ENCODE assay signal across 8 cellular contexts in genomic region chr9:34957492-34958410, GRCh38. TPM values are rescaled to one million over a fixed set of nuclear protein-coding genes. Genes with fewer than 3 reads are reported as not detected.
DNase-seq lines count a peak whose midpoint lies in the region; ATAC-seq, FAIRE-seq and TF ChIP-seq lines count a peak whose summit lies in the region.

Gene PHF24 (plus strand): TSS chr9:34958285. CDS start chr9:34971299, 13,014 bp downstream.

- no peak for TF ChIP-seq EP300 in A549 (IDR thresholded peaks at IDR 0.05)

- H2AFZ ChIP-seq in GM23248: no peak within 1 kb of the TSS

- DNase-seq in A549 (ENCODE audit: low read depth in 1 of 2, low spot score in 1 of 2): no peak
- DNase-seq in GM23248: peak; percentile 62
- DNase-seq in activated CD8-positive, alpha-beta T cell treated with anti-CD3 and anti-CD28 coated beads for 36 hours: peak; percentile 32
- peak; percentile 36 to 37 for DNase-seq in frontal cortex (ENCODE audit: low spot score in 2 of 2)
- DNase-seq in pancreas: peak in 2 of 6 donors; percentile 54 to 72
- no peak for DNase-seq in effector CD8-positive, alpha-beta T cell (lab: John Stamatoyannopoulos, UW)
- DNase-seq in RKO (ENCODE audit: low spot score): no peak

- H3K4me3 ChIP-seq in A549 (peak within 1 kb of the TSS; percentile 55), GM23248 (peak within 1 kb of the TSS; percentile 59), pancreas (peak within 1 kb of the TSS; percentile 15 to 46 (median 36))

- H3K9me3 ChIP-seq in A549 (no peaks in the 10 kb centered on the region), GM23248 (ENCODE audit: low read depth) (no peaks in the 10 kb centered on the region), pancreas (no peaks in the 10 kb centered on the region)

- FAIRE-seq in A549 (lab: Jason Lieb, UNC) (no peak), frontal cortex (lab: Jason Lieb, UNC) (no peak), pancreas (lab: Jason Lieb, UNC) (no peak)

- H3K36me3 Mint-ChIP-seq in activated CD8-positive, alpha-beta T cell treated with anti-CD3 and anti-CD28 coated beads for 36 hours (ENCODE audit: low read depth): no peaks in the 10 kb centered on the region

- H3K4me2 ChIP-seq in A549 (peak within 1 kb of the TSS; percentile 97), GM23248 (ENCODE audit: unreplicated experiment) (peak within 1 kb of the TSS; percentile 42)

- no peak within 1 kb of the TSS for H3K27ac Mint-ChIP-seq in activated CD8-positive, alpha-beta T cell treated with anti-CD3 and anti-CD28 coated beads for 36 hours

- no peaks in the 10 kb centered on the region for H4K20me1 ChIP-seq in GM23248 (ENCODE audit: insufficient read depth)

- H3K4me1 ChIP-seq in A549 (peaks cover 4% of the 10 kb centered on the region; the same call in 1 of the 3 replicates), GM23248 (ENCODE audit: insufficient read depth) (peaks cover 9% of the 10 kb centered on the region; the same call in 1 of the 2 replicates), pancreas (no peaks in the 10 kb centered on the region)

- TF ChIP-seq RAD21 in A549 (conservative IDR thresholded peaks at IDR 0.05 in 1 of 2, IDR thresholded peaks at IDR 0.05 in 1 of 2): no peak

- H3K4me3 Mint-ChIP-seq in activated CD8-positive, alpha-beta T cell treated with anti-CD3 and anti-CD28 coated beads for 36 hours: peak within 1 kb of the TSS; percentile 53

- intact Hi-C loops in activated CD8-positive, alpha-beta T cell treated with anti-CD3 and anti-CD28 coated beads for 36 hours (cut with micrococcal nuclease): no loop called here
- intact Hi-C loops in pancreas (cut with DNase I): no loop called here

- 12% methylated on average over 16 of the region's 116 CpGs for WGBS in A549 (ENCODE audit: missing lambda C conversion rate)
- 3 to 4% methylated on average over 27 to 33 of the region's 116 CpGs for WGBS in GM23248 (ENCODE audit: low coverage in 1 of 2, low lambda C conversion rate in 2 of 2, missing lambda C conversion rate in 2 of 2), 2 experiments
- WGBS in pancreas, 2 donors: 2 to 3% methylated on average over 54 to 116 of the region's 116 CpGs

- H3K9ac ChIP-seq in GM23248: no peak within 1 kb of the TSS

- no peaks in the 10 kb centered on the region for H3K9me2 ChIP-seq in GM23248 (ENCODE audit: insufficient read depth)

- peak within 1 kb of the TSS in 1 of 2 experiments; percentile 74; a peak in 4 of 6 replicates for H3K27ac ChIP-seq in A549
- H3K27ac ChIP-seq in GM23248: no peak within 1 kb of the TSS
- no peak within 1 kb of the TSS for H3K27ac ChIP-seq in pancreas

- CTCF ChIA-PET in A549 (lab: Yijun Ruan, JAX): interaction anchor here (1.0 to 1.1 kb wide), 3 partner anchors 37 to 197 kb away, joined by 3 to 4 read pairs (median 3); no protein-coding TSS in a partner anchor
- CTCF ChIA-PET in activated CD8-positive, alpha-beta T cell treated with anti-CD3 and anti-CD28 coated beads for 36 hours (lab: Charles Lee): no interaction called here

- TF ChIP-seq POLR2A in A549 (IDR thresholded peaks at IDR 0.05; ENCODE audit: low read length): no peak

- peaks cover 6% of the 10 kb centered on the region; the same call in 1 of the 2 replicates for H3F3A ChIP-seq in GM23248 (ENCODE audit: insufficient read depth)

- no peaks in the 10 kb centered on the region for H3K9me3 Mint-ChIP-seq in activated CD8-positive, alpha-beta T cell treated with anti-CD3 and anti-CD28 coated beads for 36 hours

- H3K36me3 ChIP-seq in GM23248 (ENCODE audit: low read depth) (no peaks in the 10 kb centered on the region), pancreas (no peaks in the 10 kb centered on the region)

- no peak for TF ChIP-seq CTCF in A549 (IDR thresholded peaks at IDR 0.05)
- TF ChIP-seq CTCF in activated CD8-positive, alpha-beta T cell treated with anti-CD3 and anti-CD28 coated beads for 36 hours (IDR thresholded peaks at IDR 0.05): no peak
- no peak for TF ChIP-seq CTCF in pancreas (IDR thresholded peaks at IDR 0.05)

- peaks cover 53% of the 10 kb centered on the region for H3K27me3 Mint-ChIP-seq in activated CD8-positive, alpha-beta T cell treated with anti-CD3 and anti-CD28 coated beads for 36 hours

- peaks cover 29% of the 10 kb centered on the region for H3K4me1 Mint-ChIP-seq in activated CD8-positive, alpha-beta T cell treated with anti-CD3 and anti-CD28 coated beads for 36 hours (ENCODE audit: low read depth)

- ATAC-seq in A549 (peak; percentile 76 to 80), pancreas (peak; percentile 71 to 92 (median 81)), GM18517 (IDR thresholded peaks at IDR 0.05; ENCODE audit: unreplicated experiment) (no peak)
- peak; percentile 50 for ATAC-seq in activated CD8-positive, alpha-beta T cell treated with anti-CD3 and anti-CD28 coated beads for 36 hours

- in situ Hi-C loops in GM23248 (cut with MboI): no loop called here

- no peaks in the 10 kb centered on the region for H3K79me2 ChIP-seq in GM23248 (ENCODE audit: insufficient read depth)

- H3K27me3 ChIP-seq in GM23248 (replicated peaks; ENCODE audit: insufficient read depth): peaks cover 77% of the 10 kb centered on the region
- H3K27me3 ChIP-seq in pancreas: peaks cover 0 to 5% (median 0%) of the 10 kb centered on the region in 4 donors

- POLR2A ChIA-PET in A549 (lab: Yijun Ruan, JAX): no interaction called here
- POLR2A ChIA-PET in activated CD8-positive, alpha-beta T cell treated with anti-CD3 and anti-CD28 coated beads for 36 hours (lab: Charles Lee): no interaction called here

TF ChIP-seq in A549, 52 proteins besides CTCF, POLR2A, EP300 and RAD21:
- TF ChIP-seq RNF2 (IDR thresholded peaks at IDR 0.05; ENCODE audit: borderline replicate concordance, low read depth): peak; percentile 83; the same call in 1 of the 2 replicates
- no peak for TF ChIP-seq NR3C1 (IDR thresholded peaks at IDR 0.05)
- no peak for TF ChIP-seq ZC3H11A (IDR thresholded peaks at IDR 0.05)
- TF ChIP-seq PHF8 (IDR thresholded peaks at IDR 0.05; ENCODE audit: borderline replicate concordance, low read depth): no peak
- no peak for TF ChIP-seq JUN (IDR thresholded peaks at IDR 0.05)
- TF ChIP-seq ZFP36 (IDR thresholded peaks at IDR 0.05; ENCODE audit: borderline replicate concordance, partially characterized antibody): peak; percentile 35
- no peak for TF ChIP-seq HOXB5 (CRISPR knock-in tag; IDR thresholded peaks at IDR 0.05)
- no peak for TF ChIP-seq RARB (CRISPR knock-in tag; IDR thresholded peaks at IDR 0.05)

RNA-seq across cellular contexts. Expression of gene PHF24, which starts in this region (rescaled TPM):
- polyA plus RNA-seq in A549 (2011; rRNA removed): 0.01 TPM in 1 of 2 replicates, not detected in the other
- polyA plus RNA-seq in A549 (2012; cell fraction: cytosol; rRNA removed): not detected in 2 replicates
- not detected in 2 replicates for polyA plus RNA-seq in A549 (2012; cell fraction: nucleus; rRNA removed)
- not detected in 3 replicates for polyA plus RNA-seq in A549 (2017; fragmentation: RNase III; extraction: RNeasy Plus Mini Kit Qiagen cat#74134 plus additional on column Dnase treatment)
- polyA minus RNA-seq in A549 (2011; rRNA and poly(A)+ RNA removed): not detected in 2 replicates
- 0.25 TPM in 1 of 2 replicates, not detected in the other for total RNA-seq in GM23248 (2014; rRNA removed; shearing (Covaris generic))
- 0.34 TPM in 1 of 2 replicates, not detected in the other for polyA plus RNA-seq in GM23248 (2016; fragmentation: Nextera tagmentation; extraction: Ambion mirVana)
- under 1 TPM in 1 of 2 experiments, not detected in 1; 0.11 TPM for total RNA-seq in activated CD8-positive, alpha-beta T cell treated with anti-CD3 and anti-CD28 coated beads for 36 hours
- 19.2 TPM for total RNA-seq in frontal cortex
- under 1 TPM; 0.03 to 0.32 (median 0.12) TPM for total RNA-seq in pancreas
- polyA plus RNA-seq in pancreas: under 1 TPM; 0.05 to 0.11 TPM

Comparison
In these comparisons a context has a peak if more than half of its experiments do, and no peak if none do; other contexts are left out.
1. RNA of gene PHF24 (total RNA-seq): 19.2 TPM in frontal cortex (single experiment); 0.03 to 0.32 TPM in pancreas, 0.11 TPM in activated CD8-positive, alpha-beta T cell treated with anti-CD3 and anti-CD28 coated beads for 36 hours and 0.25 TPM in GM23248; every median in the first group is over 10 times any median in the second.
2. Peak in ATAC-seq, H3K4me3 ChIP-seq and H3K4me2 ChIP-seq in A549; RNA of the gene not detected or under 1 TPM.
3. Peak in DNase-seq, H3K4me3 ChIP-seq and H3K4me2 ChIP-seq in GM23248; RNA of the gene not detected or under 1 TPM.
4. Peak in DNase-seq and ATAC-seq in activated CD8-positive, alpha-beta T cell treated with anti-CD3 and anti-CD28 coated beads for 36 hours; RNA of the gene not detected or under 1 TPM.
5. Peak in ATAC-seq and H3K4me3 ChIP-seq in pancreas; RNA of the gene not detected or under 1 TPM.
6. DNase-seq: peak in frontal cortex (2 of 2); none in A549 (0 of 2), effector CD8-positive, alpha-beta T cell (single experiment) and RKO (single experiment).
7. Peak in every context shown above with its lines, with median percentiles within 50 percentile points of each other: H3K4me3 ChIP-seq.